22 cellular contexts compared by ENCODE assay signal in the genomic region with DNA sequence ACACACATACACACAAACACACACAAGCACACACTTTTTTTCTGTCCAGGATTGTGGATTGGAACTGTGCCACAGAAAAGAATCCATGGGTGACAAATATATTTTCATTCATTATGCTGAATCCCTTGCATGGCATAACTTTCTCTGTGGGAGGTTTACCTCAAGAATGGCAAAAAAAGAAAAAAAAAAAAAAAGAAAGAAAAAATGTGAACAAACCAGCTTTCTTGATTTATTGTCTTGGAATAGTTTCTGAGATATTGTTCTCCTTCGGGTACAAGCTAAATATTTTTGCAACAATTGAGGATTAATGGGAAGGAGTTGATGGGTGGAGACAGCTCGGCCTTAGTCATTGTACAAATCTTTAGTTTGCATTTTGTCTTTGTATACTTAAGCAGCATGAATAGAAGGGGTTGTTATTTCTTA.
DNase-seq lines count a peak whose midpoint lies in the region; ATAC-seq, FAIRE-seq and TF ChIP-seq lines count a peak whose summit lies in the region.
"Had no signal": no experiment of that assay in that cellular context is flagged by ENCODE, and none has a peak within 500 bp of the region (broad histone marks: within the 10 kb centered on the region; RNA-seq: fewer than 3 reads in every experiment).

No MANE protein-coding gene starts in this region.

- H3K27me3 Mint-ChIP-seq in osteocyte (ENCODE audit: unreplicated experiment): no peaks in the 10 kb centered on the region

- H3K27me3 ChIP-seq in MG63: no peaks in the 10 kb centered on the region
- H3K27me3 ChIP-seq: esophagus squamous epithelium had no signal

- peak overlapping the region; percentile 4 for H3K4me3 Mint-ChIP-seq in osteocyte (ENCODE audit: unreplicated experiment)
- H3K4me3 Mint-ChIP-seq: activated CD4-positive, alpha-beta T cell treated with anti-CD3 and anti-CD28 coated beads, Interleukin-2, amount 10 ng/mL, durations not matched to agents 7 days and 5 days had no signal

- H3K9me3 Mint-ChIP-seq in osteocyte (ENCODE audit: unreplicated experiment): no peaks in the 10 kb centered on the region
- H3K9me3 Mint-ChIP-seq: activated CD4-positive, alpha-beta T cell treated with anti-CD3 and anti-CD28 coated beads, Interleukin-2, amount 10 ng/mL, durations not matched to agents 7 days and 5 days had no signal

- peak; percentile 45 for DNase-seq in EH (ENCODE audit: low read depth)
- DNase-seq in RCC 7860 (ENCODE audit: low spot score): peak; percentile 9
- peak; percentile 14 for DNase-seq in epithelial cell of esophagus (ENCODE audit: low read depth)
- DNase-seq in osteocyte (ENCODE audit: extremely low spot score, unreplicated experiment): no peak
- DNase-seq in sciatic nerve (ENCODE audit: low spot score): no peak
- no peak for DNase-seq in stimulated activated CD4-positive, alpha-beta T cell treated with anti-CD3 and anti-CD28 coated beads, Interleukin-2, amount 100 ng/mL, for 24 hours
- DNase-seq in HuH-7 (ENCODE audit: low spot score): no peak
- DNase-seq in MG63: no peak
- DNase-seq: activated CD4-positive, alpha-beta T cell treated with anti-CD3 and anti-CD28 coated beads, Interleukin-2, amount 10 ng/mL, durations not matched to agents 7 days and 5 days; activated CD8-positive, alpha-beta memory T cell treated with anti-CD3 and anti-CD28 coated beads, Interleukin-2, amount 50 U/mL, for 48 hours; activated naive CD4-positive, alpha-beta T cell treated with Interleukin-2 at 50 U/mL for 16 hours; AML-193; Caco-2; esophagus squamous epithelium; left colon; midbrain; NCI-H69; OCI-M1; right cardiac atrium; stimulated activated CD4-positive, alpha-beta T cell treated with anti-CD3 and anti-CD28 coated beads, Interleukin-2, amount 100 ng/mL, for 48 hours had no signal

- intact Hi-C loops in sciatic nerve (cut with DNase I): no loop called here

- H3K36me3 ChIP-seq in MG63: no peaks in the 10 kb centered on the region
- H3K36me3 ChIP-seq: esophagus squamous epithelium had no signal

- no peak overlapping the region for H3K4me3 ChIP-seq in epithelial cell of esophagus (ENCODE audit: low read length)
- no peak overlapping the region for H3K4me3 ChIP-seq in MG63
- H3K4me3 ChIP-seq: esophagus squamous epithelium had no signal

- FAIRE-seq in RCC 7860 (lab: Jason Lieb, UNC): peak; percentile 84
- FAIRE-seq: G401.6, GM12891 had no signal

- H3K27ac Mint-ChIP-seq in osteocyte (ENCODE audit: unreplicated experiment): peak overlapping the region; percentile 85
- H3K27ac Mint-ChIP-seq: activated CD4-positive, alpha-beta T cell treated with anti-CD3 and anti-CD28 coated beads, Interleukin-2, amount 10 ng/mL, durations not matched to agents 7 days and 5 days had no signal

- H3K36me3 Mint-ChIP-seq in osteocyte (ENCODE audit: unreplicated experiment): no peaks in the 10 kb centered on the region

- no peaks in the 10 kb centered on the region for H3K9me3 ChIP-seq in MG63
- H3K9me3 ChIP-seq: Caco-2, esophagus squamous epithelium had no signal

- H3K4me1 Mint-ChIP-seq in osteocyte (ENCODE audit: unreplicated experiment): peaks cover 70% of the 10 kb centered on the region
- H3K4me1 Mint-ChIP-seq: activated CD4-positive, alpha-beta T cell treated with anti-CD3 and anti-CD28 coated beads, Interleukin-2, amount 10 ng/mL, durations not matched to agents 7 days and 5 days had no signal

- TF ChIP-seq CTCF in epithelial cell of esophagus (IDR thresholded peaks at IDR 0.05; ENCODE audit: insufficient read depth, low read depth, low read length, missing control alignments) (no peak), osteocyte (IDR thresholded peaks at IDR 0.05) (no peak)

- no peak for ATAC-seq in sciatic nerve
- ATAC-seq: left colon, right cardiac atrium had no signal

Comparison
In these comparisons a context has a peak if more than half of its experiments do, and no peak if none do; other contexts are left out.
1. DNase-seq: peak in EH (single experiment), RCC 7860 (single experiment) and epithelial cell of esophagus (single experiment); none in osteocyte (single experiment), sciatic nerve (single experiment), stimulated activated CD4-positive, alpha-beta T cell treated with anti-CD3 and anti-CD28 coated beads, Interleukin-2, amount 100 ng/mL, for 24 hours (0 of 2), HuH-7 (single experiment) and MG63 (single experiment).